Comparison of ENCODE assay signal across 9 cellular contexts in the genomic region with DNA sequence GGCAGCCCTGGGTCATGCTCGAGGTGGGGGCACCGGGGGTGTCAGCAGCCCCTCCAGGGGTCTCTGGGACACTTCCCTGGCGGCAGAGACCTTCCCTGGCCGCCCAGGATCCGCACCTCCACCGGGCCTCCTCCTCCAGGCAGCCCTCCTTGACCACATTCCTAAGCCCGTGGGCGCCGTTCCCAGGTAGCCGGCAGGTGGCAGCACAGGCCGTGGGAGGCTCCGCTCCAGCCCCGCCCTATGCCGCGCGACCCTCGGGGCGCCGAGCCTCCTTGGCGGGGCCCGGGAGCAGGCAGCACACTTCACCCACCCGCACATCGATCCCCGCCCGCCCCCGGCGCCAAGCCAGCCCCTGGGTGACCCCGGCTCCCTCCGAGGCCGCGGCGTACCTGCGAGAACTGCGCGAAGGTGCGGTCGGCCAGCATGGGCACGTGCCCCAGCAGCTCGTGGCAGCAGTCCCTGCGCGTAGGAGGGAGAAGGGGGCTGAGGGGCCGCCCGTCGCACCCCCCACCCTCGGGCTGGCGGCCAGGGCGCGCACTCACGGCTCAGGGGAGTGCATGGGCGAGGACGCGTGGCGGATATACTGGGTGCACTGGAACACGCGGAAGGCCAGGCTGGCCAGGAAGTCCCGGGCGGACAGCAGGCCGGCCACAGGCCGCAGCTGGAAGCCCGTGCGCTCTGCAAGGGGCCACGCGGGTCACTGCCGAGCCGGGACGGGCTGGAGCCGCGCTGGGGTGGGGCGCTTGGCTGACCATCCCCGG. TPM values are rescaled to one million over a fixed set of nuclear protein-coding genes. Genes with fewer than 3 reads are reported as not detected.
A peak's percentile ranks its signal among the peaks of the same experiment; 100 is the strongest.
DNase-seq lines count a peak whose midpoint lies in the region; ATAC-seq, FAIRE-seq and TF ChIP-seq lines count a peak whose summit lies in the region.
"Had no signal": no experiment of that assay in that cellular context is flagged by ENCODE, and none has a peak within 500 bp of the region (broad histone marks: within the 10 kb centered on the region; RNA-seq: fewer than 3 reads in every experiment).

No MANE protein-coding gene starts in this region.

- H3K4me3 ChIP-seq in OCI-LY3 (ENCODE audit: low read length): no peak overlapping the region
- H3K4me3 ChIP-seq in kidney (ENCODE audit: low read length in 2 of 2): no peak overlapping the region

- H3K36me3 ChIP-seq in OCI-LY3 (replicated peaks; ENCODE audit: low read depth, low read length) (no peaks in the 10 kb centered on the region), kidney (ENCODE audit: control insufficient read depth in 1 of 2, insufficient read depth in 2 of 2, low read length in 2 of 2) (no peaks in the 10 kb centered on the region)

- ATAC-seq in activated naive CD8-positive, alpha-beta T cell treated with anti-CD3 and anti-CD28 coated beads, Interleukin-2, amount 50 U/mL, for 24 hours: peak; percentile 45
- peak; percentile 58 for ATAC-seq in stimulated activated effector memory CD8-positive, alpha-beta T cell treated with anti-CD3 and anti-CD28 coated beads, Interleukin-12 subunit alpha, Interleukin-12 subunit beta, amount 100 ng/mL, for 72 hours
- no peak for ATAC-seq in HG03159 (IDR thresholded peaks at IDR 0.05; ENCODE audit: unreplicated experiment)

- BruUV-seq in Calu3 (replicated peaks; lab: Mats Ljungman, UMichigan): no TSS peak

- H3K4me1 Mint-ChIP-seq in Calu3 (ENCODE audit: low read depth, unreplicated experiment): peaks cover 9% of the 10 kb centered on the region
- no peaks in the 10 kb centered on the region for H3K4me1 Mint-ChIP-seq in activated naive CD8-positive, alpha-beta T cell treated with anti-CD3 and anti-CD28 coated beads, Interleukin-2, amount 50 U/mL, for 24 hours
- no peaks in the 10 kb centered on the region for H3K4me1 Mint-ChIP-seq in stimulated activated effector memory CD8-positive, alpha-beta T cell treated with anti-CD3 and anti-CD28 coated beads, Interleukin-12 subunit alpha, Interleukin-12 subunit beta, amount 100 ng/mL, for 72 hours

- H3K36me3 Mint-ChIP-seq in Calu3 (ENCODE audit: insufficient read depth, unreplicated experiment): peaks cover 11% of the 10 kb centered on the region
- no peaks in the 10 kb centered on the region for H3K36me3 Mint-ChIP-seq in activated naive CD8-positive, alpha-beta T cell treated with anti-CD3 and anti-CD28 coated beads, Interleukin-2, amount 50 U/mL, for 24 hours (ENCODE audit: low read depth)
- H3K36me3 Mint-ChIP-seq in stimulated activated effector memory CD8-positive, alpha-beta T cell treated with anti-CD3 and anti-CD28 coated beads, Interleukin-12 subunit alpha, Interleukin-12 subunit beta, amount 100 ng/mL, for 72 hours: no peaks in the 10 kb centered on the region

- H3K27ac ChIP-seq in OCI-LY3 (ENCODE audit: low read length): no peak overlapping the region
- no peak overlapping the region for H3K27ac ChIP-seq in kidney (ENCODE audit: low read depth in 2 of 2, low read length in 2 of 2)
- H3K27ac ChIP-seq: HL-60 had no signal

- no peak overlapping the region for H2AFZ ChIP-seq in OCI-LY3 (ENCODE audit: low read depth, low read length)

- H3K4me3 Mint-ChIP-seq in Calu3 (ENCODE audit: low read depth, unreplicated experiment): no peak overlapping the region
- no peak overlapping the region for H3K4me3 Mint-ChIP-seq in activated naive CD8-positive, alpha-beta T cell treated with anti-CD3 and anti-CD28 coated beads, Interleukin-2, amount 50 U/mL, for 24 hours
- H3K4me3 Mint-ChIP-seq in stimulated activated effector memory CD8-positive, alpha-beta T cell treated with anti-CD3 and anti-CD28 coated beads, Interleukin-12 subunit alpha, Interleukin-12 subunit beta, amount 100 ng/mL, for 72 hours: no peak overlapping the region

- no peak overlapping the region for H3K4me2 ChIP-seq in OCI-LY3 (ENCODE audit: low read length)

- H3K27ac Mint-ChIP-seq in Calu3 (ENCODE audit: unreplicated experiment): no peak overlapping the region
- no peak overlapping the region for H3K27ac Mint-ChIP-seq in activated naive CD8-positive, alpha-beta T cell treated with anti-CD3 and anti-CD28 coated beads, Interleukin-2, amount 50 U/mL, for 24 hours
- H3K27ac Mint-ChIP-seq in stimulated activated effector memory CD8-positive, alpha-beta T cell treated with anti-CD3 and anti-CD28 coated beads, Interleukin-12 subunit alpha, Interleukin-12 subunit beta, amount 100 ng/mL, for 72 hours: no peak overlapping the region

- DNase-seq in Calu3: peak; percentile 64
- peak; percentile 67 for DNase-seq in activated naive CD8-positive, alpha-beta T cell treated with anti-CD3 and anti-CD28 coated beads, Interleukin-2, amount 50 U/mL, for 24 hours
- DNase-seq in kidney: no peak
- DNase-seq in stimulated activated effector memory CD8-positive, alpha-beta T cell treated with anti-CD3 and anti-CD28 coated beads, Interleukin-12 subunit alpha, Interleukin-12 subunit beta, amount 100 ng/mL, for 72 hours (ENCODE audit: low spot score in 2 of 2): peak in 1 of 2 donors; percentile 67
- DNase-seq in NCI-H128 (lab: John Stamatoyannopoulos, UW; ENCODE audit: unreplicated experiment): no peak
- DNase-seq in RKO (ENCODE audit: low spot score): no peak

- H3K79me2 ChIP-seq in OCI-LY3 (ENCODE audit: low read length): no peaks in the 10 kb centered on the region

- CTCF ChIA-PET in Calu3 (lab: Charles Lee): no interaction called here

- TF ChIP-seq CTCF in Calu3 (IDR thresholded peaks at IDR 0.05; ENCODE audit: unreplicated experiment) (peak; percentile 83), OCI-LY3 (IDR thresholded peaks at IDR 0.05; ENCODE audit: low read depth, low read length) (peak; percentile 28; the same call in 1 of the 2 replicates), kidney (IDR thresholded peaks at IDR 0.05; ENCODE audit: borderline replicate concordance, extremely low read depth, insufficient read depth) (peak; percentile 47)

- no peaks in the 10 kb centered on the region for H3K9me3 Mint-ChIP-seq in Calu3 (ENCODE audit: low read depth, unreplicated experiment)
- H3K9me3 Mint-ChIP-seq in activated naive CD8-positive, alpha-beta T cell treated with anti-CD3 and anti-CD28 coated beads, Interleukin-2, amount 50 U/mL, for 24 hours: no peaks in the 10 kb centered on the region
- no peaks in the 10 kb centered on the region for H3K9me3 Mint-ChIP-seq in stimulated activated effector memory CD8-positive, alpha-beta T cell treated with anti-CD3 and anti-CD28 coated beads, Interleukin-12 subunit alpha, Interleukin-12 subunit beta, amount 100 ng/mL, for 72 hours

- no peaks in the 10 kb centered on the region for H3K27me3 ChIP-seq in OCI-LY3 (ENCODE audit: low read depth, low read length)

- H3K4me1 ChIP-seq in OCI-LY3 (ENCODE audit: low read length) (no peaks in the 10 kb centered on the region), kidney (ENCODE audit: control insufficient read depth in 1 of 2, insufficient read depth in 1 of 2, low read depth in 1 of 2, low read length in 2 of 2) (no peaks in the 10 kb centered on the region)

- intact Hi-C loops in Calu3 (cut with micrococcal nuclease; ENCODE audit: unreplicated experiment): no loop called here
- intact Hi-C loops in kidney (cut with DNase I): no loop called here

- peaks cover 39% of the 10 kb centered on the region for H3K27me3 Mint-ChIP-seq in Calu3 (ENCODE audit: unreplicated experiment)
- H3K27me3 Mint-ChIP-seq in activated naive CD8-positive, alpha-beta T cell treated with anti-CD3 and anti-CD28 coated beads, Interleukin-2, amount 50 U/mL, for 24 hours: no peaks in the 10 kb centered on the region

- H3K9ac ChIP-seq in OCI-LY3 (ENCODE audit: low read length) (no peak overlapping the region), kidney (ENCODE audit: low read length in 2 of 2) (no peak overlapping the region)

- FAIRE-seq in kidney (lab: Jason Lieb, UNC): no peak

- H3K9me3 ChIP-seq in OCI-LY3 (ENCODE audit: insufficient read depth, low read length): no peaks in the 10 kb centered on the region
- no peaks in the 10 kb centered on the region for H3K9me3 ChIP-seq in kidney (ENCODE audit: control insufficient read depth in 1 of 2, low read length in 2 of 2)

- H4K20me1 ChIP-seq in OCI-LY3 (ENCODE audit: insufficient read depth, low read length): no peaks in the 10 kb centered on the region

RNA-seq across cellular contexts. Expression of a gene that starts 5.3 kb away (rescaled TPM):
- not detected in 2 replicates for total RNA-seq in Calu3 (2022)
- not detected for total RNA-seq in kidney
- polyA plus RNA-seq in kidney (ENCODE audit: insufficient read depth, low read depth, low replicate concordance): not detected

RNA-seq across cellular contexts. Expression of a gene that starts 5.3 kb away (rescaled TPM):
- not detected in 2 replicates for total RNA-seq in Calu3 (2022)
- total RNA-seq in kidney: not detected
- not detected for polyA plus RNA-seq in kidney (ENCODE audit: insufficient read depth, low read depth, low replicate concordance)

RNA-seq across cellular contexts. Expression of a gene that starts 27.1 kb away (rescaled TPM):
- 0.37 and 0.45 TPM in 2 replicates for total RNA-seq in Calu3 (2022)
- total RNA-seq in kidney: 30.5 TPM
- 10.2 TPM for polyA plus RNA-seq in kidney (ENCODE audit: insufficient read depth, low read depth, low replicate concordance)

Comparison
In these comparisons a context has a peak if more than half of its experiments do, and no peak if none do; other contexts are left out.
1. DNase-seq: peak in Calu3 (single experiment) and activated naive CD8-positive, alpha-beta T cell treated with anti-CD3 and anti-CD28 coated beads, Interleukin-2, amount 50 U/mL, for 24 hours (single experiment); none in kidney (single experiment), NCI-H128 (single experiment) and RKO (single experiment).
2. CTCF ChIP-seq: peak in every context shown above with its lines; median percentile 83 in Calu3; 47 in kidney; 28 in OCI-LY3.
3. RNA of a gene that starts 27.1 kb away (total RNA-seq): 30.5 TPM in kidney (single experiment); 0.37 to 0.45 TPM in Calu3; every median in the first group is over 10 times any median in the second.